ENCODE assay signal across 8 cellular contexts in genomic region chr12:94710933-94711332, GRCh38.
DNase-seq lines count a peak whose midpoint lies in the region; ATAC-seq, FAIRE-seq and TF ChIP-seq lines count a peak whose summit lies in the region.

No MANE protein-coding gene starts in this region.

- peak; percentile 34 for DNase-seq in 8988T
- DNase-seq in GM12865 (ENCODE audit: low read depth) = peak; percentile 65
- peak; percentile 70 for DNase-seq in NCI-H82 (lab: John Stamatoyannopoulos, UW)
- peak; percentile 36 for DNase-seq in cerebellar cortex (ENCODE audit: low spot score)
- DNase-seq in small intestine = peak; percentile 28
- no peak for DNase-seq in NCI-H2081 treated with DMSO at 0.1 percent for 48 hours (lab: John Stamatoyannopoulos, UW)
- no peak for DNase-seq in H54 (ENCODE audit: insufficient read length, low spot score)

- H3K4me3 ChIP-seq in GM12865 (ENCODE audit: low read depth, low read length) (no peak overlapping the region), small intestine (ENCODE audit: low read depth in 1 of 2, low read length in 2 of 2) (no peak overlapping the region)

- H3K27me3 ChIP-seq in small intestine (ENCODE audit: control insufficient read depth in 2 of 2, insufficient read depth in 2 of 2, low read length in 2 of 2) = no peaks in the 10 kb centered on the region

- H3K27ac ChIP-seq in small intestine (ENCODE audit: low read depth in 1 of 2, low read length in 1 of 2) = no peak overlapping the region

- no peak for ATAC-seq in HG02981 (IDR thresholded peaks at IDR 0.05; ENCODE audit: unreplicated experiment)

- no peaks in the 10 kb centered on the region for H3K9me3 ChIP-seq in small intestine (ENCODE audit: control insufficient read depth, low read depth)

- H3K36me3 ChIP-seq in small intestine (ENCODE audit: control insufficient read depth in 2 of 2, insufficient read depth in 2 of 2, low read length in 2 of 2) = no peaks in the 10 kb centered on the region

- 47 to 71% (median 62%) methylated on average over 3 of the region's 3 CpGs for WGBS in small intestine, 3 donors

- FAIRE-seq in small intestine (lab: Jason Lieb, UNC) (no peak), H54 (lab: Jason Lieb, UNC) (no peak)

- H3K4me1 ChIP-seq in small intestine (ENCODE audit: control insufficient read depth in 2 of 2, insufficient read depth in 1 of 2, low read depth in 1 of 2, low read length in 1 of 2) = no peaks in the 10 kb centered on the region

- no peak for TF ChIP-seq POLR2A in H54 (IDR thresholded peaks at IDR 0.05; ENCODE audit: low read depth, low read length)

- peak; percentile 49 for TF ChIP-seq CTCF in GM12865 (IDR thresholded peaks at IDR 0.05; ENCODE audit: insufficient read depth, low read depth, low read length, missing control alignments)

Comparison
In these comparisons a context has a peak if more than half of its experiments do, and no peak if none do; other contexts are left out.
1. DNase-seq: peak in 8988T (single experiment), GM12865 (single experiment), NCI-H82 (single experiment), cerebellar cortex (single experiment) and small intestine (single experiment); none in NCI-H2081 treated with DMSO at 0.1 percent for 48 hours (single experiment) and H54 (single experiment).